23 cellular contexts compared by ENCODE assay signal in genomic region chr16:28324887-28325279, GRCh38. TPM values are rescaled to one million over a fixed set of nuclear protein-coding genes. Genes with fewer than 3 reads are reported as not detected.
DNase-seq lines count a peak whose midpoint lies in the region; ATAC-seq and TF ChIP-seq lines count a peak whose summit lies in the region.
"Had no signal": no experiment of that assay in that cellular context is flagged by ENCODE, and none has a peak within 500 bp of the region (broad histone marks: within the 10 kb centered on the region; RNA-seq: fewer than 3 reads in every experiment).

No MANE protein-coding gene starts in this region.

- POLR2A ChIA-PET in HEK293 (lab: Yijun Ruan, JAX), result no interaction called here

- H3K9me3 ChIP-seq in HEK293 (ENCODE audit: control insufficient read depth, insufficient read depth, low read depth, low read length) (no peaks in the 10 kb centered on the region), ovary (no peaks in the 10 kb centered on the region)
- H3K9me3 ChIP-seq: A549; BLaER1 treated with 17β-estradiol and CSF1 and Interleukin-3, amounts not matched to agents 10 nM and 100 nM; MG63 had no signal

- H3K36me3 ChIP-seq in HEK293 (ENCODE audit: control insufficient read depth in 2 of 2, insufficient read depth in 1 of 2, low read length in 2 of 2), result no peaks in the 10 kb centered on the region
- H3K36me3 ChIP-seq in ovary, result no peaks in the 10 kb centered on the region
- H3K36me3 ChIP-seq: MG63 had no signal

- H3K27ac Mint-ChIP-seq in central memory CD8-positive, alpha-beta T cell (ENCODE audit: low read depth), result peak overlapping the region; percentile 41
- H3K27ac Mint-ChIP-seq in neural crest cell (ENCODE audit: unreplicated experiment), result no peak overlapping the region
- H3K27ac Mint-ChIP-seq: CD8-positive, alpha-beta T cell had no signal

- H3K4me1 Mint-ChIP-seq in central memory CD8-positive, alpha-beta T cell, result peaks cover 7% of the 10 kb centered on the region
- H3K4me1 Mint-ChIP-seq in neural crest cell, result peaks cover 5% of the 10 kb centered on the region

- no peaks in the 10 kb centered on the region for H3K27me3 Mint-ChIP-seq in central memory CD8-positive, alpha-beta T cell
- H3K27me3 Mint-ChIP-seq in neural crest cell (ENCODE audit: low read depth), result no peaks in the 10 kb centered on the region

- TF ChIP-seq EP300 in ovary (IDR thresholded peaks at IDR 0.05), result no peak

- DNase-seq in central memory CD8-positive, alpha-beta T cell (ENCODE audit: low spot score in 2 of 2), result no peak
- DNase-seq in neural crest cell (ENCODE audit: low read depth, low spot score), result no peak
- DNase-seq in GF-D8 (lab: John Stamatoyannopoulos, UW), result no peak
- DNase-seq in ovary, result no peak
- no peak for DNase-seq in dedifferentiated amniotic fluid mesenchymal stem cell (ENCODE audit: extremely low spot score)
- no peak for DNase-seq in NCI-H69 (lab: John Stamatoyannopoulos, UW)
- DNase-seq: AML-193; CD8-positive, alpha-beta T cell; DMS 273 treated with DMSO at 0.1 percent for 48 hours; DMS79 treated with DMSO at 0.1 percent for 48 hours; GM23248; H7; KBM-7; MG63; NCI-H1105 treated with DMSO at 0.1 percent for 48 hours; NCI-H1930; NCI-H2107; NCI-H524 had no signal

- no peak overlapping the region for H3K4me3 Mint-ChIP-seq in central memory CD8-positive, alpha-beta T cell
- H3K4me3 Mint-ChIP-seq in neural crest cell, result peak overlapping the region; percentile 29
- H3K4me3 Mint-ChIP-seq: CD8-positive, alpha-beta T cell had no signal

- H3K4me1 ChIP-seq in HEK293 (ENCODE audit: control insufficient read depth, insufficient read depth, low read length) (no peaks in the 10 kb centered on the region), ovary (ENCODE audit: insufficient read depth) (no peaks in the 10 kb centered on the region)
- H3K4me1 ChIP-seq: BLaER1 treated with 17β-estradiol and CSF1 and Interleukin-3, amounts not matched to agents 10 nM and 100 nM had no signal

- CTCF ChIA-PET in HEK293 (lab: Yijun Ruan, JAX), result interaction anchor here (0.6 to 2.4 kb wide), 3 partner anchors 8 to 488 kb away, joined by 3 to 5 read pairs (median 3); no protein-coding TSS in a partner anchor

- no peak for TF ChIP-seq POLR2A in ovary (IDR thresholded peaks at IDR 0.05)

- H3K27ac ChIP-seq in 22Rv1, result peak overlapping the region; percentile 85
- H3K27ac ChIP-seq in HEK293 (ENCODE audit: extremely low read depth, low read depth, low read length), result no peak overlapping the region
- no peak overlapping the region for H3K27ac ChIP-seq in ovary
- H3K27ac ChIP-seq: BLaER1 treated with 17β-estradiol and CSF1 and Interleukin-3, amounts not matched to agents 10 nM and 100 nM; GM23248 had no signal

- H3K9me3 Mint-ChIP-seq in central memory CD8-positive, alpha-beta T cell, result no peaks in the 10 kb centered on the region
- H3K9me3 Mint-ChIP-seq in neural crest cell, result no peaks in the 10 kb centered on the region
- H3K9me3 Mint-ChIP-seq: CD8-positive, alpha-beta T cell had no signal

- no peaks in the 10 kb centered on the region for H3K27me3 ChIP-seq in ovary
- H3K27me3 ChIP-seq: BLaER1 treated with 17β-estradiol and CSF1 and Interleukin-3, amounts not matched to agents 10 nM and 100 nM; MG63 had no signal

- WGBS in ovary, 3 donors, result 79 to 90% (median 83%) methylated on average over 3 of the region's 3 CpGs

- TF ChIP-seq CTCF in 22Rv1 (IDR thresholded peaks at IDR 0.05) (no peak), HEK293 (tag by site-specific recombination; IDR thresholded peaks at IDR 0.05) (no peak), neural crest cell (conservative IDR thresholded peaks at IDR 0.05) (no peak), ovary (IDR thresholded peaks at IDR 0.05) (no peak)

- H3K4me3 ChIP-seq in HEK293 (ENCODE audit: low read depth, low read length) (no peak overlapping the region), ovary (no peak overlapping the region)
- H3K4me3 ChIP-seq: A549; BLaER1 treated with 17β-estradiol and CSF1 and Interleukin-3, amounts not matched to agents 10 nM and 100 nM; GM23248; MG63 had no signal

- ATAC-seq in central memory CD8-positive, alpha-beta T cell (replicated peaks; ENCODE audit: extremely low read depth, poor library complexity, severe bottlenecking), result no peak
- ATAC-seq: CD8-positive, alpha-beta T cell; SK-N-SH treated with all-trans-retinoic acid at 6 μM for 48 hours had no signal

- H3K36me3 Mint-ChIP-seq in central memory CD8-positive, alpha-beta T cell (ENCODE audit: insufficient read depth), result peaks cover 14% of the 10 kb centered on the region
- H3K36me3 Mint-ChIP-seq in neural crest cell (ENCODE audit: low read depth), result no peaks in the 10 kb centered on the region

- intact Hi-C loops in ovary (cut with DNase I), result no loop called here

TF ChIP-seq in HEK293, 187 proteins besides CTCF, POLR2A, EP300 and RAD21:
- TF ChIP-seq ZNF121 (tag by site-specific recombination; IDR thresholded peaks at IDR 0.05) (peak; percentile 55; the same call in 1 of the 2 replicates), EGR2 (tag by site-specific recombination; IDR thresholded peaks at IDR 0.05; ENCODE audit: low read depth) (no peak)
TF ChIP-seq in HEK293: peak in this region for 1.

RNA-seq across cellular contexts. Expression of gene SBK1, which starts 32.6 kb away (rescaled TPM):
- total RNA-seq in neural crest cell (79.0 and 79.3 TPM in 2 replicates), ovary (1 to 10 TPM in 2 of 7 donors, under 1 TPM in 5; 0.37 to 1.5 (median 0.80) TPM)
- polyA plus RNA-seq in ovary, result under 1 TPM; 0.32 to 0.79 TPM
- total RNA-seq: GM23248 had no signal
- polyA plus RNA-seq: GM23248 had no signal

RNA-seq across cellular contexts. Expression of gene NPIPB6, which starts 38.4 kb away (rescaled TPM):
- total RNA-seq in neural crest cell, result 1.5 and 3.2 TPM in 2 replicates
- total RNA-seq in ovary, result 1 to 10 TPM in 6 of 7 donors, under 1 TPM in 1; 0.57 to 6.7 (median 3.3) TPM
- under 1 TPM; 0.58 to 0.92 TPM for polyA plus RNA-seq in ovary

Comparison
In these comparisons a context has a peak if more than half of its experiments do, and no peak if none do; other contexts are left out.
1. RNA of gene SBK1, which starts 32.6 kb away (total RNA-seq): 79.0 to 79.3 TPM in neural crest cell; 0.37 to 1.5 TPM in ovary; every median in the first group is over 10 times any median in the second.